ENCODE assay signal across 24 cellular contexts in the genomic region with DNA sequence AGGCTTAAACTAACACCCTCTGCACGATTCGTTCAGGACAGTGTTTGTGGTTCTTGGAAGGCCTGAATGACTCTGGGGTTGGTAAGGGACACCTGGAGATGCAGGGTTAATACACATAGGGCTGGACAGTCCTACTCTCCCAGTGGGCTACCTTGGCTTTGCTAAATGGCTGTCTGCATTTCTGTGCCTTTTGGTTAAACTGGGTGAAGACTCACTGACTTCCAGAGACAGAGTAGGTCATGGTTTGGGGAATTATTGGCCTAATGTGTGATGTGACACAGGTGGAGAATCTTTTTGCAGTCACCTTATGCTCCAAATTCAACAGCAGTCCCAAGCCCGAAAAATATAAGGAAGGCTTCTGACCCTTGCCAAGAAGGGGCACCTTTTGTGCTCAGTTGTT. TPM values are rescaled to one million over a fixed set of nuclear protein-coding genes. Genes with fewer than 3 reads are reported as not detected.
"Had no signal": no experiment of that assay in that cellular context is flagged by ENCODE, and none has a peak within 500 bp of the region (broad histone marks: within the 10 kb centered on the region; RNA-seq: fewer than 3 reads in every experiment).

No MANE protein-coding gene starts in this region.

- H3K4me3 Mint-ChIP-seq: IgD-negative memory B cell had no signal

- DNase-seq: Kasumi-1, MM.1S, NCI-H1092 treated with DMSO at 0.1 percent for 48 hours, NCI-H1436, NCI-H187, NCI-H2029, NCI-H2081 treated with DMSO at 0.1 percent for 48 hours, NCI-H2171 treated with DMSO at 0.1 percent for 48 hours, NCI-H524, NCI-H526 treated with DMSO at 0.1 percent for 48 hours, NCI-H748 treated with DMSO at 0.1 percent for 48 hours, PC-3, SHP77 had no signal

- H3K27ac Mint-ChIP-seq: IgD-negative memory B cell had no signal

- H3K27ac ChIP-seq: HL-60, KMS-11, RWPE1 had no signal

- H3K4me2 ChIP-seq: KMS-11, SK-N-SH had no signal

- H3K9me3 ChIP-seq: SK-N-SH had no signal

- H3K36me3 Mint-ChIP-seq: IgD-negative memory B cell had no signal

- ATAC-seq: K562, Panc1, PC-3 had no signal

- H3K4me3 ChIP-seq: K562 had no signal

- H3K9me2 ChIP-seq: SK-N-SH had no signal

- H3K9ac ChIP-seq: KMS-11, SK-N-SH had no signal

RNA-seq across cellular contexts. Expression of gene POU4F2, which starts 10.5 kb away (rescaled TPM):
- total RNA-seq: K562, M059J, NCI-H460, OCI-LY7, PC-3, SK-MEL-5 had no signal
- polyA plus RNA-seq: IgD-negative memory B cell, K562, SK-N-SH had no signal
